ENCODE assay signal across 20 cellular contexts in the genomic region with DNA sequence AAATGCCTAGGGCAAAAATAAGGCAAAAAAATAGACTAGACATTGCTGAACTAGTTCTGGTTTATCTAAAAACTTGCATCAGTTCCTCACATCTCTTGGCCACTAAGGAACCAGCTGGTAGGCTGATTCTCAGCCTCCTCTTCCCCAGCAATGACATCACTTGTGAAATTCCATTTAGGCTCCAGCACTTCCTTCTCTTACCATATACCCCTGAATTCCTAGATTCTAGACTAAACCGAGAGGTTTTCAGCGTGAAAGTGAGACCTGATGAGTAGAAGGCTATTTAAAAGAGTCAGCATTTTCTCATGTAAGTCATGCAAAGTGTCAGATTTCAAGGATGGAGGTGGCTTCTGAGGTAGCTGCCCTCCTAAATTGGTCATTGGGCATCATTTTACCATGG.
A peak's percentile ranks its signal among the peaks of the same experiment; 100 is the strongest.
DNase-seq lines count a peak whose midpoint lies in the region; ATAC-seq, FAIRE-seq and TF ChIP-seq lines count a peak whose summit lies in the region.
"Had no signal": no experiment of that assay in that cellular context is flagged by ENCODE, and none has a peak within 500 bp of the region (broad histone marks: within the 10 kb centered on the region; RNA-seq: fewer than 3 reads in every experiment).

No MANE protein-coding gene starts in this region.

- no peak for TF ChIP-seq POLR2A in A549 (IDR thresholded peaks at IDR 0.05; ENCODE audit: low read length)

- no peaks in the 10 kb centered on the region for H3K27me3 ChIP-seq in astrocyte (ENCODE audit: insufficient read depth, low read length)
- H3K27me3 ChIP-seq: colonic mucosa, neutrophil had no signal

- no peak for DNase-seq in A549 (ENCODE audit: low read depth in 1 of 2, low spot score in 1 of 2)
- DNase-seq in GM04504 (ENCODE audit: low read depth): peak; percentile 31
- peak; percentile 59 for DNase-seq in astrocyte (ENCODE audit: low read depth)
- peak; percentile 46 for DNase-seq in fibroblast of villous mesenchyme (ENCODE audit: low read depth)
- DNase-seq in Kasumi-1 (lab: John Stamatoyannopoulos, UW): no peak
- DNase-seq in NCI-H524 (lab: John Stamatoyannopoulos, UW): no peak
- no peak for DNase-seq in stimulated activated CD4-positive, alpha-beta T cell treated with anti-CD3 and anti-CD28 coated beads, Interleukin-4, amount 100 ng/mL, for 1 hour
- DNase-seq: activated CD4-positive, alpha-beta T cell treated with anti-CD3 and anti-CD28 coated beads, Interleukin-2, amount 50 U/mL, for 48 hours; activated naive CD4-positive, alpha-beta T cell treated with Interleukin-2 at 50 U/mL for 16 hours; CD4-positive, alpha-beta memory T cell; colonic mucosa; left ventricle myocardium inferior; NCI-H1105 treated with DMSO at 0.1 percent for 48 hours; NCI-H2107; NCI-H526 treated with DMSO at 0.1 percent for 48 hours; stimulated activated CD4-positive, alpha-beta T cell treated with anti-CD3 and anti-CD28 coated beads, Interleukin-12 subunit alpha, Interleukin-12 subunit beta, amount 100 ng/mL, for 4 hours had no signal

- H3K27ac ChIP-seq in A549: no peak overlapping the region
- no peak overlapping the region for H3K27ac ChIP-seq in astrocyte (ENCODE audit: low read depth, low read length)
- H3K27ac ChIP-seq: colonic mucosa, left ventricle myocardium inferior, neutrophil, VCaP had no signal

- POLR2A ChIA-PET in A549 (lab: Yijun Ruan, JAX): no interaction called here

- TF ChIP-seq CTCF in A549 (IDR thresholded peaks at IDR 0.05) (no peak), astrocyte (IDR thresholded peaks at IDR 0.05; ENCODE audit: insufficient read depth, low read depth, low read length) (no peak), fibroblast of villous mesenchyme (IDR thresholded peaks at IDR 0.05; ENCODE audit: insufficient read depth, low read depth, low read length) (no peak)

- CTCF ChIA-PET in A549 (lab: Yijun Ruan, JAX): no interaction called here

- no peaks in the 10 kb centered on the region for H4K20me1 ChIP-seq in astrocyte (ENCODE audit: insufficient read depth, low read length)

- no peak for TF ChIP-seq EP300 in A549 (IDR thresholded peaks at IDR 0.05)

- no peak overlapping the region for H3K9ac ChIP-seq in astrocyte (ENCODE audit: low read length)

- no peak overlapping the region for H3K4me3 ChIP-seq in A549
- no peak overlapping the region for H3K4me3 ChIP-seq in astrocyte (ENCODE audit: insufficient read depth, low read depth, low read length)
- no peak overlapping the region for H3K4me3 ChIP-seq in fibroblast of villous mesenchyme (ENCODE audit: low read depth, low read length)
- H3K4me3 ChIP-seq: colonic mucosa, left ventricle myocardium inferior had no signal

- H3K4me2 ChIP-seq in A549 (no peak overlapping the region), astrocyte (ENCODE audit: low read length) (no peak overlapping the region)

- no peaks in the 10 kb centered on the region for H3K79me2 ChIP-seq in astrocyte (ENCODE audit: insufficient read depth, low read length)

- H3K9me3 ChIP-seq in A549 (no peaks in the 10 kb centered on the region), astrocyte (ENCODE audit: insufficient read depth, low read depth, low read length) (no peaks in the 10 kb centered on the region)
- H3K9me3 ChIP-seq: colonic mucosa, left ventricle myocardium inferior, neutrophil had no signal

- no peaks in the 10 kb centered on the region for H3K27me3 Mint-ChIP-seq in astrocyte (ENCODE audit: low read depth, unreplicated experiment)
- H3K27me3 Mint-ChIP-seq: CD4-positive, alpha-beta memory T cell had no signal

- FAIRE-seq in A549 (lab: Jason Lieb, UNC) (no peak), astrocyte (lab: Jason Lieb, UNC) (peak; percentile 17)

- H3K4me1 Mint-ChIP-seq in astrocyte (ENCODE audit: low read depth, unreplicated experiment): peaks cover 30% of the 10 kb centered on the region
- H3K4me1 Mint-ChIP-seq: CD4-positive, alpha-beta memory T cell had no signal

- H3K36me3 Mint-ChIP-seq in astrocyte (ENCODE audit: low read depth, unreplicated experiment): no peaks in the 10 kb centered on the region
- H3K36me3 Mint-ChIP-seq: CD4-positive, alpha-beta memory T cell had no signal

- no peak overlapping the region for H2AFZ ChIP-seq in astrocyte (ENCODE audit: low read depth, low read length)

- peak overlapping the region; percentile 94 for H3K27ac Mint-ChIP-seq in astrocyte (ENCODE audit: unreplicated experiment)
- H3K27ac Mint-ChIP-seq: CD4-positive, alpha-beta memory T cell had no signal

- H3K36me3 ChIP-seq in astrocyte (ENCODE audit: insufficient read depth, low read length): no peaks in the 10 kb centered on the region
- H3K36me3 ChIP-seq: colonic mucosa, left ventricle myocardium inferior, neutrophil had no signal

- H3K4me3 Mint-ChIP-seq in astrocyte (ENCODE audit: unreplicated experiment): no peak overlapping the region
- H3K4me3 Mint-ChIP-seq: CD4-positive, alpha-beta memory T cell had no signal

- ATAC-seq in A549 (no peak), HG03521 (IDR thresholded peaks at IDR 0.05; ENCODE audit: unreplicated experiment) (no peak)
- ATAC-seq: Right ventricle myocardium inferior had no signal

- no peaks in the 10 kb centered on the region for H3K4me1 ChIP-seq in A549
- H3K4me1 ChIP-seq in astrocyte (ENCODE audit: insufficient read depth, low read length): peaks cover 7% of the 10 kb centered on the region
- H3K4me1 ChIP-seq: colonic mucosa had no signal

- no peaks in the 10 kb centered on the region for H3K9me3 Mint-ChIP-seq in astrocyte (ENCODE audit: unreplicated experiment)

- no peak for TF ChIP-seq RAD21 in A549 (conservative IDR thresholded peaks at IDR 0.05 in 1 of 2, IDR thresholded peaks at IDR 0.05 in 1 of 2)

- 95% methylated on average over 2 of the region's 2 CpGs for WGBS in A549 (ENCODE audit: missing lambda C conversion rate)

TF ChIP-seq in A549, 52 proteins besides CTCF, POLR2A, EP300 and RAD21:
- peak; percentile 44 for TF ChIP-seq MAFK (IDR thresholded peaks at IDR 0.05; ENCODE audit: partially characterized antibody)
- no peak for TF ChIP-seq JUNB (IDR thresholded peaks at IDR 0.05)
- TF ChIP-seq ESRRA (IDR thresholded peaks at IDR 0.05; ENCODE audit: borderline replicate concordance, low read length): no peak
- TF ChIP-seq EHF (CRISPR knock-in tag; IDR thresholded peaks at IDR 0.05): no peak
- no peak for TF ChIP-seq BCL3 (IDR thresholded peaks at IDR 0.05)

Comparison
In these comparisons a context has a peak if more than half of its experiments do, and no peak if none do; other contexts are left out.
1. DNase-seq: peak in GM04504 (single experiment), astrocyte (single experiment) and fibroblast of villous mesenchyme (single experiment); none in A549 (0 of 2), Kasumi-1 (0 of 2), NCI-H524 (0 of 2) and stimulated activated CD4-positive, alpha-beta T cell treated with anti-CD3 and anti-CD28 coated beads, Interleukin-4, amount 100 ng/mL, for 1 hour (single experiment).